ENCODE assay signal across 19 cellular contexts in genomic region chr1:97538113-97538512, GRCh38.
"Had no signal": no experiment of that assay in that cellular context is flagged by ENCODE, and none has a peak within 500 bp of the region (broad histone marks: within the 10 kb centered on the region; RNA-seq: fewer than 3 reads in every experiment).

No MANE protein-coding gene starts in this region.

- H3K4me3 Mint-ChIP-seq: dendritic cell treated with granulocyte-macrophage colony-stimulating factor and Interleukin-4, amounts not matched to agents 40 ng/mL and 50 ng/mL, for 4 days; effector memory CD8-positive, alpha-beta T cell; naive thymus-derived CD4-positive, alpha-beta T cell; neural crest cell; stimulated activated naive B cell treated with anti-CD40 and anti-IgM and Interleukin-4, amounts not matched to agents 10 μg/mL and 1 μg/mL and 100 μg/mL, for 72 hours; type B pancreatic cell had no signal

- H3K27me3 Mint-ChIP-seq: dendritic cell treated with granulocyte-macrophage colony-stimulating factor and Interleukin-4, amounts not matched to agents 40 ng/mL and 50 ng/mL, for 4 days; effector memory CD8-positive, alpha-beta T cell; naive thymus-derived CD4-positive, alpha-beta T cell; stimulated activated naive B cell treated with anti-CD40 and anti-IgM and Interleukin-4, amounts not matched to agents 10 μg/mL and 1 μg/mL and 100 μg/mL, for 72 hours had no signal

- ATAC-seq: effector memory CD8-positive, alpha-beta T cell; gastrocnemius medialis; heart right ventricle; left lobe of liver; naive thymus-derived CD4-positive, alpha-beta T cell; sciatic nerve; stimulated activated naive B cell treated with anti-CD40 and anti-IgM and Interleukin-4, amounts not matched to agents 10 μg/mL and 1 μg/mL and 100 μg/mL, for 72 hours had no signal

- H3K9me3 Mint-ChIP-seq: dendritic cell treated with granulocyte-macrophage colony-stimulating factor and Interleukin-4, amounts not matched to agents 40 ng/mL and 50 ng/mL, for 4 days; effector memory CD8-positive, alpha-beta T cell; naive thymus-derived CD4-positive, alpha-beta T cell; neural crest cell; stimulated activated naive B cell treated with anti-CD40 and anti-IgM and Interleukin-4, amounts not matched to agents 10 μg/mL and 1 μg/mL and 100 μg/mL, for 72 hours; type B pancreatic cell had no signal

- H3K4me1 Mint-ChIP-seq: stimulated activated naive B cell treated with anti-CD40 and anti-IgM and Interleukin-4, amounts not matched to agents 10 μg/mL and 1 μg/mL and 100 μg/mL, for 72 hours had no signal

- H3K27ac Mint-ChIP-seq: dendritic cell treated with granulocyte-macrophage colony-stimulating factor and Interleukin-4, amounts not matched to agents 40 ng/mL and 50 ng/mL, for 4 days; effector memory CD8-positive, alpha-beta T cell; naive thymus-derived CD4-positive, alpha-beta T cell; stimulated activated naive B cell treated with anti-CD40 and anti-IgM and Interleukin-4, amounts not matched to agents 10 μg/mL and 1 μg/mL and 100 μg/mL, for 72 hours; type B pancreatic cell had no signal

- H3K36me3 Mint-ChIP-seq: type B pancreatic cell had no signal

- DNase-seq: effector memory CD8-positive, alpha-beta T cell; gastrocnemius medialis; heart right ventricle; hypothalamus; kidney glomerular epithelial cell; mammary epithelial cell; naive thymus-derived CD4-positive, alpha-beta T cell; posterior cingulate gyrus; spleen; stimulated activated CD4-positive, alpha-beta T cell treated with anti-CD3 and anti-CD28 coated beads, Interleukin-15, amount 100 ng/mL, for 24 hours; stimulated activated CD4-positive, alpha-beta T cell treated with anti-CD3 and anti-CD28 coated beads, Interleukin-1b, Interleukin-23, amount 100 ng/mL, for 48 hours; stimulated activated CD4-positive, alpha-beta T cell treated with anti-CD3 and anti-CD28 coated beads, Interleukin-4, amount 100 ng/mL, for 24 hours; stimulated activated naive B cell treated with anti-CD40 and anti-IgM and Interleukin-4, amounts not matched to agents 10 μg/mL and 1 μg/mL and 100 μg/mL, for 72 hours; thyroid gland had no signal
